Comparison of ENCODE assay signal across 23 cellular contexts in the genomic region with DNA sequence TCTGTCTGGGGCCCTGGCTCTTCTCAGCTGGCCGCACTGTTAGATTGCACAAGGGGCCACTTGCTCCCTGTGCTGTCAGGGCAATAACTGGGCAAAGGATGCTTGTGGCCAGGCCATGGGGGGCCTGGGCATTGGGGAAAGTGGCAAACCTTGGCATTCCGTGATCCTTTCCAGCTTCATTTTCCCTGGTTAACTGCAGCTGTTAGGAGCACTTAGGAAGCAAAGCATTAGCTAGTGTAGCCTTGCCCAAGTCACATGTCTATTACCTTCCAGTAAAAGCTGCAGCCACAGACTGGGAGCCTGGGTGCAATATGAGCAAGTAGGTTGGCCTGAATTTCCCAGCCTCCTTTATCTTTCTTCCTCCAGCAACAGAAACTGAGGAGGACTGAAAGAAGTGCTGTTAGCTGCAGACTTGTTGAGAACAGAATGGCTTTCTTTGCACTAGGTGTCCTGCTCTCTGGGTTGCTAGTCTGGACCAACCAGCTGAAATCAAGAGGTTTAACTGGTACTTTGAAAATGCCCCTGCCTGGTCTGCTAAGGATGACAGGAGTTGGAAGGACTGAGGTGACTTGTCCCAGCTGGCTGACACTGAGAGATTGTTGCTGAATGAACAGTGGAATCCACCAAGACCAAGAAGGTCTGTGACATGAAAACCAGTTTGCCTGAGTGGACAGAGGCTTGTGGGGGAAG.
DNase-seq lines count a peak whose midpoint lies in the region; TF ChIP-seq lines count a peak whose summit lies in the region.
"Had no signal": no experiment of that assay in that cellular context is flagged by ENCODE, and none has a peak within 500 bp of the region (broad histone marks: within the 10 kb centered on the region; RNA-seq: fewer than 3 reads in every experiment).

No MANE protein-coding gene starts in this region.

- CTCF ChIA-PET in MCF 10A (lab: Yijun Ruan, JAX) (interaction anchor here (1.7 kb wide), 1 partner anchor 11 kb away, joined by 3 read pairs; no protein-coding TSS in a partner anchor), mammary epithelial cell (lab: Charles Lee; ENCODE audit: low non-redundant PET) (no interaction called here)

- POLR2A ChIA-PET in MCF 10A (lab: Yijun Ruan, JAX), result interaction anchor here (1.1 kb wide), 2 partner anchors 14 to 35 kb away, joined by 3 to 4 read pairs; no protein-coding TSS in a partner anchor

- no TSS peak for BruUV-seq in MCF 10A (replicated peaks; lab: Mats Ljungman, UMichigan)
- BruUV-seq in mammary epithelial cell (replicated peaks; lab: Mats Ljungman, UMichigan), result no TSS peak

- TF ChIP-seq CTCF in MCF 10A (IDR thresholded peaks at IDR 0.05; ENCODE audit: unreplicated experiment) (no peak), mammary epithelial cell (conservative IDR thresholded peaks at IDR 0.05 in 1 of 2, IDR thresholded peaks at IDR 0.05 in 1 of 2; ENCODE audit: extremely low read depth in 1 of 2, insufficient read depth in 1 of 2, low read depth in 1 of 2, low read length in 2 of 2) (no peak), choroid plexus epithelial cell (conservative IDR thresholded peaks at IDR 0.05; ENCODE audit: low read depth, low read length) (no peak), neural crest cell (conservative IDR thresholded peaks at IDR 0.05) (no peak)

- H3K4me3 Mint-ChIP-seq in MCF 10A (ENCODE audit: unreplicated experiment) (no peak overlapping the region), neural crest cell (no peak overlapping the region)
- H3K4me3 Mint-ChIP-seq: CD8-positive, alpha-beta memory T cell; H9; HFFc6 had no signal

- no peak overlapping the region for H3K9ac ChIP-seq in mammary epithelial cell (ENCODE audit: insufficient read depth, low read length)

- dilution Hi-C loops in mammary epithelial cell (cut with HindIII; ENCODE audit: low sequenced_read_pairs), result no loop called here

- no peaks in the 10 kb centered on the region for H3K27me3 ChIP-seq in mammary epithelial cell (ENCODE audit: insufficient read depth, low read length)

- H3K36me3 Mint-ChIP-seq in MCF 10A (ENCODE audit: insufficient read depth, unreplicated experiment) (no peaks in the 10 kb centered on the region), neural crest cell (ENCODE audit: low read depth) (no peaks in the 10 kb centered on the region)

- H3K27ac Mint-ChIP-seq in MCF 10A (ENCODE audit: low read depth, unreplicated experiment), result peak overlapping the region; percentile 49
- H3K27ac Mint-ChIP-seq in neural crest cell (ENCODE audit: unreplicated experiment), result peak overlapping the region; percentile 72
- H3K27ac Mint-ChIP-seq: CD8-positive, alpha-beta memory T cell; H9; HFFc6 had no signal

- intact Hi-C loops in MCF 10A (cut with micrococcal nuclease) (no loop called here), mammary epithelial cell (cut with micrococcal nuclease) (no loop called here)

- H3K27me3 Mint-ChIP-seq in MCF 10A (ENCODE audit: insufficient read depth, unreplicated experiment) (no peaks in the 10 kb centered on the region), neural crest cell (ENCODE audit: low read depth) (no peaks in the 10 kb centered on the region)

- DNase-seq in MCF 10A (ENCODE audit: unreplicated experiment) (no peak), mammary epithelial cell (no peak), choroid plexus epithelial cell (ENCODE audit: low read depth) (peak; percentile 18), neural crest cell (ENCODE audit: low read depth, low spot score) (no peak), SKM-1 treated with dmso at 0.1 percent for 144 hours (lab: John Stamatoyannopoulos, UW; ENCODE audit: unreplicated experiment) (no peak), NCI-H748 (lab: John Stamatoyannopoulos, UW; ENCODE audit: unreplicated experiment) (no peak), NCI-H1436 treated with DMSO at 0.1 percent for 48 hours (lab: John Stamatoyannopoulos, UW) (no peak), OCI-M1 (lab: John Stamatoyannopoulos, UW) (no peak)
- DNase-seq: AML-193; Calu3; CD8-positive, alpha-beta memory T cell; DMS153; H9; KBM-7; NCI-H1105; NCI-H1694; NCI-H2081 treated with DMSO at 0.1 percent for 48 hours; NCI-H2171 treated with DMSO at 0.1 percent for 48 hours; NCI-H446; NCI-H526 had no signal

- H3K4me2 ChIP-seq in mammary epithelial cell (ENCODE audit: insufficient read depth, low read depth, low read length), result no peak overlapping the region

- H3K9me3 ChIP-seq in mammary epithelial cell (replicated peaks; ENCODE audit: insufficient read depth, low read length), result no peaks in the 10 kb centered on the region

- no peaks in the 10 kb centered on the region for H3K36me3 ChIP-seq in mammary epithelial cell (ENCODE audit: insufficient read depth, low read length)

- WGBS in mammary epithelial cell (ENCODE audit: low coverage, missing lambda C conversion rate), result 100% methylated on average over 2 of the region's 2 CpGs

- H3K4me3 ChIP-seq in mammary epithelial cell (replicated peaks in 1 of 3; ENCODE audit: insufficient read depth in 1 of 3, low read depth in 2 of 3, low read length in 3 of 3) (no peak overlapping the region), choroid plexus epithelial cell (ENCODE audit: low read depth, low read length) (no peak overlapping the region)

- H3K27ac ChIP-seq in mammary epithelial cell (ENCODE audit: insufficient read depth, low read depth, low read length), result no peak overlapping the region
- H3K27ac ChIP-seq: C4-2B, HL-60 had no signal

- H4K20me1 ChIP-seq in mammary epithelial cell (ENCODE audit: insufficient read depth, low read length), result no peaks in the 10 kb centered on the region

- H3K9me3 Mint-ChIP-seq in MCF 10A (ENCODE audit: unreplicated experiment), result peaks cover 5% of the 10 kb centered on the region
- no peaks in the 10 kb centered on the region for H3K9me3 Mint-ChIP-seq in neural crest cell
- H3K9me3 Mint-ChIP-seq: CD8-positive, alpha-beta memory T cell; H9; HFFc6 had no signal

- H2AFZ ChIP-seq in mammary epithelial cell (ENCODE audit: low read depth, low read length), result no peak overlapping the region

- peaks cover 13% of the 10 kb centered on the region for H3K4me1 ChIP-seq in mammary epithelial cell (ENCODE audit: insufficient read depth, low read length)

- no peaks in the 10 kb centered on the region for H3K79me2 ChIP-seq in mammary epithelial cell (ENCODE audit: insufficient read depth, low read length)

- in situ Hi-C loops in mammary epithelial cell (cut with MboI; ENCODE audit: low sequenced_read_pairs in 2 of 2), result no loop called here

- H3K4me1 Mint-ChIP-seq in MCF 10A (ENCODE audit: insufficient read depth, unreplicated experiment) (peaks cover 10% of the 10 kb centered on the region), neural crest cell (no peaks in the 10 kb centered on the region)
- H3K4me1 Mint-ChIP-seq: H9 had no signal
